In the genomic region with DNA sequence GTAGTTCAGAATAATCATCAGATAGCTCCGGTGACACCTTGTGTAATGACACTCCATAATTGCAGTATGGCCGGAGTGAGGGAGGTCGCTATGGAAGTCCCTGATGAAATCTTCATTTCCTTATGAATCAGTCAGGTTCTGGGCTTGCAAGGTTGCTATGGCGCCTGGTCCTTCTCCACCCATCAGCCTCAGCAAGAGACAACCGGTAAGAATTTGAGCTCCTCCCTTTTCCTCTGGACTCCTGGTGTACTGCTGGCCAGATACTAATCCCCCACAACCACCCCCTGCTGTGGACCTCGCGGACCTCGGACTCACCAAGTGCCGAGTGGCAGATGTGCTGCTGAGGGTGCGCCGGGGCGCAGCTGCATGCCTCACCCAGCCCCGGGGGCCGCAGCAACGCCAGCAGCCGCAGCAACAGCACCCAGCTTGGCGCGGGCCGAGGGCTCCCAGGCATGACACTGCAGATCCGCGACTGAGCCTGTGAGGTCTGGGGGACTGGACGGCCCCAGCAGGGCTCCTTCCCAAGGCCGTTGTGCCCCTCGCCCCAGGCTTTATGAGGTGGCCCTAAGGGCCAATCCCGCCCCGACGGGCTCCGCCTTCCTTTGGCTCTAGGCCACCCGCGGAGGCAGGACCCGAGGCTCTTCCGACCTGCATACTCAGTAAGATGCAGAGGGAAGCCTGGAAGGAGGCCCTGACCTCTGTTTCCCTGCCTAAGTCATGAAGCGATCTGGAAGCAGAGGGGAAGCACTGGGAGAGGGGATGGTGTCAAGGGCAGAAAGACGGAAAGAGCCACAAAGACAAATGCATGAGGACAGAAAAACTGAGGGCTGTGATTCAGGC, we compare ENCODE assay signal across 9 cellular contexts. TPM values are rescaled to one million over a fixed set of nuclear protein-coding genes. Genes with fewer than 3 reads are reported as not detected.
A peak's percentile ranks its signal among the peaks of the same experiment; 100 is the strongest.
DNase-seq lines count a peak whose midpoint lies in the region; ATAC-seq and TF ChIP-seq lines count a peak whose summit lies in the region.
"Had no signal": no experiment of that assay in that cellular context is flagged by ENCODE, and none has a peak within 500 bp of the region (broad histone marks: within the 10 kb centered on the region; RNA-seq: fewer than 3 reads in every experiment).

A gene (minus strand): TSS at position 526 of the 840 bp plus-strand sequence. CDS start 72 bp downstream, at position 454.

- no peak for ATAC-seq in T-helper 17 cell
- ATAC-seq in activated T-helper 17 cell treated with anti-CD3 and anti-CD28 coated beads, Interleukin-2, amount 50 U/mL, for 72 hours (replicated peaks) = no peak

- H3K27ac ChIP-seq in left ventricle myocardium inferior (replicated peaks) (peak within 1 kb of the TSS; percentile 92), rectal smooth muscle tissue (ENCODE audit: low read depth, low read length) (peak within 1 kb of the TSS; percentile 59)

- H3K36me3 Mint-ChIP-seq in T-helper 17 cell (ENCODE audit: low read depth) = no peaks in the 10 kb centered on the region
- H3K36me3 Mint-ChIP-seq in activated T-helper 17 cell treated with anti-CD3 and anti-CD28 coated beads, Interleukin-2, amount 50 U/mL, for 72 hours (ENCODE audit: low read depth) = no peaks in the 10 kb centered on the region

- peak within 1 kb of the TSS; percentile 74 for H3K4me3 ChIP-seq in left ventricle myocardium inferior
- H3K4me3 ChIP-seq in rectal smooth muscle tissue (ENCODE audit: low read length) = peak within 1 kb of the TSS; percentile 58

- peak within 1 kb of the TSS; percentile 55 for H3K4me3 Mint-ChIP-seq in T-helper 17 cell
- no peak within 1 kb of the TSS for H3K4me3 Mint-ChIP-seq in activated T-helper 17 cell treated with anti-CD3 and anti-CD28 coated beads, Interleukin-2, amount 50 U/mL, for 72 hours

- no peaks in the 10 kb centered on the region for H3K9me3 Mint-ChIP-seq in activated T-helper 17 cell treated with anti-CD3 and anti-CD28 coated beads, Interleukin-2, amount 50 U/mL, for 72 hours

- H3K27me3 ChIP-seq in left ventricle myocardium inferior (ENCODE audit: low read depth) (no peaks in the 10 kb centered on the region), rectal smooth muscle tissue (ENCODE audit: control insufficient read depth, insufficient read depth, low read length) (peaks cover 6% of the 10 kb centered on the region)

- intact Hi-C loops in left ventricle myocardium inferior (cut with micrococcal nuclease) = no loop called here

- peak within 1 kb of the TSS; percentile 64 for H3K9ac ChIP-seq in rectal smooth muscle tissue (ENCODE audit: low read length)

- H3K27ac Mint-ChIP-seq in T-helper 17 cell = no peak within 1 kb of the TSS
- no peak within 1 kb of the TSS for H3K27ac Mint-ChIP-seq in activated T-helper 17 cell treated with anti-CD3 and anti-CD28 coated beads, Interleukin-2, amount 50 U/mL, for 72 hours

- peaks cover 13% of the 10 kb centered on the region for H3K4me1 Mint-ChIP-seq in T-helper 17 cell
- H3K4me1 Mint-ChIP-seq in activated T-helper 17 cell treated with anti-CD3 and anti-CD28 coated beads, Interleukin-2, amount 50 U/mL, for 72 hours = no peaks in the 10 kb centered on the region

- DNase-seq in EH (ENCODE audit: low read depth) (peak; percentile 65), T-helper 17 cell (no peak), left ventricle myocardium inferior (peak; percentile 62), GOT3 (lab: John Stamatoyannopoulos, UW) (no peak), NCI-H2196 (lab: John Stamatoyannopoulos, UW; ENCODE audit: unreplicated experiment) (no peak), SIG-M5 (lab: John Stamatoyannopoulos, UW) (no peak)
- DNase-seq: activated CD4-positive, alpha-beta T cell treated with anti-CD3 and anti-CD28 coated beads, Interleukin-2, amount 50 U/mL, for 1 hour had no signal

- H3K4me1 ChIP-seq in left ventricle myocardium inferior (peaks cover 50% of the 10 kb centered on the region), rectal smooth muscle tissue (ENCODE audit: control insufficient read depth, insufficient read depth, low read length) (no peaks in the 10 kb centered on the region)

- H3K9me3 ChIP-seq in T-helper 17 cell (ENCODE audit: control insufficient read depth, low read length, poor library complexity, severe bottlenecking) (no peaks in the 10 kb centered on the region), left ventricle myocardium inferior (replicated peaks) (no peaks in the 10 kb centered on the region)

- peaks cover 22% of the 10 kb centered on the region for H3K27me3 Mint-ChIP-seq in T-helper 17 cell
- peaks cover 14% of the 10 kb centered on the region for H3K27me3 Mint-ChIP-seq in activated T-helper 17 cell treated with anti-CD3 and anti-CD28 coated beads, Interleukin-2, amount 50 U/mL, for 72 hours

- TF ChIP-seq CTCF in left ventricle myocardium inferior (IDR thresholded peaks at IDR 0.05; ENCODE audit: borderline replicate concordance) = no peak

- H3K36me3 ChIP-seq in left ventricle myocardium inferior = peaks cover 16% of the 10 kb centered on the region
- H3K36me3 ChIP-seq in rectal smooth muscle tissue (ENCODE audit: control insufficient read depth, insufficient read depth, low read length) = no peaks in the 10 kb centered on the region

RNA-seq across cellular contexts. Expression of the gene that starts here (rescaled TPM):
- total RNA-seq in T-helper 17 cell = not detected
- total RNA-seq in left ventricle myocardium inferior = 12.3 TPM
- not detected for total RNA-seq in activated T-helper 17 cell treated with anti-CD3 and anti-CD28 coated beads, Interleukin-2, amount 50 U/mL, for 72 hours

Comparison
In these comparisons a context has a peak if more than half of its experiments do, and no peak if none do; other contexts are left out.
1. RNA of the gene that starts here (total RNA-seq): 12.3 TPM in left ventricle myocardium inferior (single experiment); not detected in activated T-helper 17 cell treated with anti-CD3 and anti-CD28 coated beads, Interleukin-2, amount 50 U/mL, for 72 hours and not detected in T-helper 17 cell; every median in the first group is over 10 times any median in the second.
2. DNase-seq: peak in EH (single experiment) and left ventricle myocardium inferior (single experiment); none in T-helper 17 cell (0 of 3), GOT3 (single experiment), NCI-H2196 (single experiment) and SIG-M5 (single experiment).